In the genomic region with DNA sequence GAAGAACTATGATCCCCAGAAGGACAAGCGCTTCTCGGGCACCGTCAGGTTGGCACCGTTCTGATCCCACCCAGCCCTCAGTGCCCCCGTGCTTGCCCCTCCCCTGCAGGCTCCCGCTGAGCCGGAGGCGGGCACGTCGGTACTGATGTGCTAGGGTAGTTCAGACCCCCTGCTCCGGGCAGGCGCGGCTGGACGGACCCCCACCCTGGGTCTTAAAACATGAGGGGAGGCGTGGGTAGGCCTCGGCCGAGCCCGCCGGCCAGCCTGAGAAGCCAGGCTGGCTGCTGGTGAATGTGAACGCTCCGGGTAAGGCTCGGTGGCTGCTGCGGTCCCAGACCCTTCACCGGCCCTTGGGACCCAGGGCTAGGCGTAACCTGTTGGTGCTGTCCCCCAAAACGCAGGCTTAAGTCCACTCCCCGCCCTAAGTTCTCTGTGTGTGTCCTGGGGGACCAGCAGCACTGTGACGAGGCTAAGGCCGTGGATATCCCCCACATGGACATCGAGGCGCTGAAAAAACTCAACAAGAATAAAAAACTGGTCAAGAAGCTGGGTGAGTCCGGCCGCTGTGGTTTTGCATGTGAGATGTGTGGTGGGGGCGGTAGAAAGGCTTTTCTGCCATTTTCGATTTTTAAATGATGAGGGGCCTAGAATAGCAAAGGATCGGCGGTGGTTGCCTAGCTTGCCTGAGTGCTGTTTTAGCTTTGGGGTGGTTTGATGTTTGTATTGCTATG, we compare ENCODE assay signal across 6 cellular contexts. TPM values are rescaled to one million over a fixed set of nuclear protein-coding genes. Genes with fewer than 3 reads are reported as not detected.
A peak's percentile ranks its signal among the peaks of the same experiment; 100 is the strongest.
DNase-seq lines count a peak whose midpoint lies in the region; ATAC-seq lines count a peak whose summit lies in the region.

No MANE protein-coding gene starts in this region.

- peak overlapping the region; percentile 98 for H3K4me3 Mint-ChIP-seq in activated naive CD8-positive, alpha-beta T cell treated with anti-CD3 and anti-CD28 coated beads for 36 hours

- peaks cover 19% of the 10 kb centered on the region for H3K27me3 Mint-ChIP-seq in activated naive CD8-positive, alpha-beta T cell treated with anti-CD3 and anti-CD28 coated beads for 36 hours

- peaks cover 40% of the 10 kb centered on the region for H3K4me1 Mint-ChIP-seq in activated naive CD8-positive, alpha-beta T cell treated with anti-CD3 and anti-CD28 coated beads for 36 hours

- ATAC-seq in HG02852 (IDR thresholded peaks at IDR 0.05; ENCODE audit: unreplicated experiment) (peak; percentile 10), HG02938 (IDR thresholded peaks at IDR 0.05; ENCODE audit: unreplicated experiment) (no peak)

- peaks cover 66% of the 10 kb centered on the region for H3K36me3 Mint-ChIP-seq in activated naive CD8-positive, alpha-beta T cell treated with anti-CD3 and anti-CD28 coated beads for 36 hours

- peaks cover 1% of the 10 kb centered on the region for H3K9me3 Mint-ChIP-seq in activated naive CD8-positive, alpha-beta T cell treated with anti-CD3 and anti-CD28 coated beads for 36 hours

- peak; percentile 26 for DNase-seq in activated naive CD8-positive, alpha-beta T cell treated with anti-CD3 and anti-CD28 coated beads for 36 hours
- peak; percentile 6 for DNase-seq in midbrain (lab: John Stamatoyannopoulos, UW)
- DNase-seq in NCI-H2081 treated with DMSO at 0.1 percent for 48 hours (lab: John Stamatoyannopoulos, UW) = no peak
- no peak for DNase-seq in A172 (ENCODE audit: low spot score)

- H3K27ac Mint-ChIP-seq in activated naive CD8-positive, alpha-beta T cell treated with anti-CD3 and anti-CD28 coated beads for 36 hours = peak overlapping the region; percentile 97

RNA-seq across cellular contexts. Expression of a gene that starts 0.9 kb away (rescaled TPM):
- total RNA-seq in activated naive CD8-positive, alpha-beta T cell treated with anti-CD3 and anti-CD28 coated beads for 36 hours = 1,000 to 10,000 TPM; 2,227 to 2,291 TPM
- total RNA-seq in A172 (2014; rRNA removed; shearing (Covaris generic)) = 1,014 and 1,151 TPM in 2 replicates

RNA-seq across cellular contexts. Expression of a gene that starts 17.0 kb away (rescaled TPM):
- 10 to 100 TPM; 18.6 to 19.1 TPM for total RNA-seq in activated naive CD8-positive, alpha-beta T cell treated with anti-CD3 and anti-CD28 coated beads for 36 hours
- total RNA-seq in A172 (2014; rRNA removed; shearing (Covaris generic)) = 11.4 and 13.9 TPM in 2 replicates

RNA-seq across cellular contexts. Expression of a gene that starts 27.7 kb away (rescaled TPM):
- total RNA-seq in activated naive CD8-positive, alpha-beta T cell treated with anti-CD3 and anti-CD28 coated beads for 36 hours = under 1 TPM; 0.60 to 0.66 TPM
- 10.9 and 12.3 TPM in 2 replicates for total RNA-seq in A172 (2014; rRNA removed; shearing (Covaris generic))

RNA-seq across cellular contexts. Expression of a gene that starts 43.6 kb away (rescaled TPM):
- total RNA-seq in activated naive CD8-positive, alpha-beta T cell treated with anti-CD3 and anti-CD28 coated beads for 36 hours = not detected
- total RNA-seq in A172 (2014; rRNA removed; shearing (Covaris generic)) = not detected in 2 replicates

Comparison
In these comparisons a context has a peak if more than half of its experiments do, and no peak if none do; other contexts are left out.
1. DNase-seq: peak in activated naive CD8-positive, alpha-beta T cell treated with anti-CD3 and anti-CD28 coated beads for 36 hours (single experiment) and midbrain (single experiment); none in NCI-H2081 treated with DMSO at 0.1 percent for 48 hours (single experiment) and A172 (single experiment).